21 cellular contexts compared by ENCODE assay signal in genomic region chr18:30211112-30211511, GRCh38.
DNase-seq lines count a peak whose midpoint lies in the region; ATAC-seq, FAIRE-seq and TF ChIP-seq lines count a peak whose summit lies in the region.
"Had no signal": no experiment of that assay in that cellular context is flagged by ENCODE, and none has a peak within 500 bp of the region (broad histone marks: within the 10 kb centered on the region; RNA-seq: fewer than 3 reads in every experiment).

No MANE protein-coding gene starts in this region.

- peak; percentile 53 for FAIRE-seq in islet of Langerhans (lab: Jason Lieb, UNC)
- FAIRE-seq: A204.1, G401.6, GM12891, GM19239 had no signal

- no peak overlapping the region for H3K4me3 ChIP-seq in LNCaP clone FGC (ENCODE audit: low read depth, low read length)
- H3K4me3 ChIP-seq: BLaER1 had no signal

- no peak for TF ChIP-seq CTCF in LNCaP clone FGC (IDR thresholded peaks at IDR 0.05; ENCODE audit: control insufficient read depth, extremely low read depth, insufficient read depth)

- peak; percentile 30 for DNase-seq in DMS53 (lab: John Stamatoyannopoulos, UW)
- DNase-seq in DMS53 treated with DMSO at 0.1 percent for 48 hours (lab: John Stamatoyannopoulos, UW; ENCODE audit: unreplicated experiment) = no peak
- peak; percentile 87 for DNase-seq in LNCaP clone FGC (ENCODE audit: low read depth)
- DNase-seq: 8988T; ACHN; BE2C; C1 segment of cervical spinal cord; CD4-positive, alpha-beta memory T cell; CD4-positive, CD25-positive, alpha-beta regulatory T cell; CD8-positive, alpha-beta memory T cell; COR-L47; DMS79 treated with DMSO at 0.1 percent for 48 hours; GF-D8 had no signal

- ATAC-seq in GM19397 (IDR thresholded peaks at IDR 0.05; ENCODE audit: unreplicated experiment) (no peak), HG03342 (IDR thresholded peaks at IDR 0.05; ENCODE audit: unreplicated experiment) (no peak)
